18 cellular contexts compared by ENCODE assay signal in genomic region chrX:45485682-45486081, GRCh38.
DNase-seq lines count a peak whose midpoint lies in the region; ATAC-seq and TF ChIP-seq lines count a peak whose summit lies in the region.
"Had no signal": no experiment of that assay in that cellular context is flagged by ENCODE, and none has a peak within 500 bp of the region (broad histone marks: within the 10 kb centered on the region; RNA-seq: fewer than 3 reads in every experiment).

No MANE protein-coding gene starts in this region.

- ATAC-seq in HG02798 (IDR thresholded peaks at IDR 0.05; ENCODE audit: poor library complexity, unreplicated experiment) (no peak), gastrocnemius medialis (no peak)
- ATAC-seq: CD8-positive, alpha-beta T cell; GM23338; Panc1 had no signal

- in situ Hi-C loops in gastrocnemius medialis (cut with MboI; ENCODE audit: low sequenced_read_pairs in 4 of 4): no loop called here

- no peak overlapping the region for H3K27ac ChIP-seq in gastrocnemius medialis

- no peaks in the 10 kb centered on the region for H3K9me3 ChIP-seq in gastrocnemius medialis

- H3K27me3 ChIP-seq in gastrocnemius medialis: no peaks in the 10 kb centered on the region

- H3K4me3 ChIP-seq in gastrocnemius medialis: no peak overlapping the region
- H3K4me3 ChIP-seq: GM23338 had no signal

- TF ChIP-seq CTCF in gastrocnemius medialis (IDR thresholded peaks at IDR 0.05 in 4 of 5, conservative IDR thresholded peaks at IDR 0.05 in 1 of 5): no peak

- no peaks in the 10 kb centered on the region for H3K4me1 ChIP-seq in gastrocnemius medialis

- intact Hi-C loops in gastrocnemius medialis (cut with DNase I; ENCODE audit: low total_unique reads): no loop called here

- TF ChIP-seq POLR2A in gastrocnemius medialis (IDR thresholded peaks at IDR 0.05): no peak

- DNase-seq in GM04503 (ENCODE audit: low read depth): peak; percentile 25
- peak; percentile 50 for DNase-seq in NCI-H524 treated with DMSO at 0.1 percent for 48 hours (lab: John Stamatoyannopoulos, UW)
- peak; percentile 29 for DNase-seq in fibroblast of gingiva (ENCODE audit: low read depth)
- DNase-seq in renal cortical epithelial cell (ENCODE audit: low read depth): peak; percentile 36
- no peak for DNase-seq in gastrocnemius medialis
- no peak for DNase-seq in kidney glomerular epithelial cell (lab: John Stamatoyannopoulos, UW)
- DNase-seq: CD8-positive, alpha-beta T cell; DMS79 treated with DMSO at 0.1 percent for 48 hours; GF-D8; Karpas-422; NCI-H1436 treated with DMSO at 0.1 percent for 48 hours; NCI-H226; NCI-H69; Right ventricle myocardium superior; SK-N-SH had no signal

- no peaks in the 10 kb centered on the region for H3K36me3 ChIP-seq in gastrocnemius medialis

Comparison
In these comparisons a context has a peak if more than half of its experiments do, and no peak if none do; other contexts are left out.
1. DNase-seq: peak in GM04503 (single experiment), NCI-H524 treated with DMSO at 0.1 percent for 48 hours (single experiment), fibroblast of gingiva (single experiment) and renal cortical epithelial cell (single experiment); none in gastrocnemius medialis (0 of 2) and kidney glomerular epithelial cell (single experiment).